In genomic region chr10:69806266-69806665, GRCh38 we compare ENCODE assay signal across 20 cellular contexts. TPM values are rescaled to one million over a fixed set of nuclear protein-coding genes. Genes with fewer than 3 reads are reported as not detected.
DNase-seq lines count a peak whose midpoint lies in the region; ATAC-seq, FAIRE-seq and TF ChIP-seq lines count a peak whose summit lies in the region.
"Had no signal": no experiment of that assay in that cellular context is flagged by ENCODE, and none has a peak within 500 bp of the region (broad histone marks: within the 10 kb centered on the region; RNA-seq: fewer than 3 reads in every experiment).

No MANE protein-coding gene starts in this region.

- H3K9me3 ChIP-seq in astrocyte (ENCODE audit: insufficient read depth, low read depth, low read length) = no peaks in the 10 kb centered on the region
- no peaks in the 10 kb centered on the region for H3K9me3 ChIP-seq in upper lobe of left lung
- H3K9me3 ChIP-seq in MM.1S (replicated peaks; ENCODE audit: insufficient read depth, low read length) = no peaks in the 10 kb centered on the region
- H3K9me3 ChIP-seq: Caco-2, HAP-1 had no signal

- no peak for TF ChIP-seq EP300 in upper lobe of left lung (IDR thresholded peaks at IDR 0.05)

- H3K4me3 Mint-ChIP-seq in HFFc6 (peak overlapping the region; percentile 8; the same call in 1 of the 2 replicates), astrocyte (ENCODE audit: unreplicated experiment) (no peak overlapping the region)
- H3K4me3 Mint-ChIP-seq: CD14-positive monocyte had no signal

- H3K79me2 ChIP-seq in astrocyte (ENCODE audit: insufficient read depth, low read length) (peaks cover 83% of the 10 kb centered on the region), MM.1S (ENCODE audit: low read length) (no peaks in the 10 kb centered on the region)

- H3K9me3 Mint-ChIP-seq in HFFc6 (no peaks in the 10 kb centered on the region), astrocyte (ENCODE audit: unreplicated experiment) (peaks cover 3% of the 10 kb centered on the region)

- H3F3A ChIP-seq in MM.1S (ENCODE audit: insufficient read depth, low read length) = no peaks in the 10 kb centered on the region

- H3K9ac ChIP-seq in astrocyte (ENCODE audit: low read length) = no peak overlapping the region
- H3K9ac ChIP-seq in MM.1S (ENCODE audit: low read length) = no peak overlapping the region

- H3K4me2 ChIP-seq in astrocyte (ENCODE audit: low read length) = peak overlapping the region; percentile 14
- no peak overlapping the region for H3K4me2 ChIP-seq in MM.1S (ENCODE audit: low read depth, low read length)

- H3K4me3 ChIP-seq in astrocyte (ENCODE audit: insufficient read depth, low read depth, low read length) (no peak overlapping the region), upper lobe of left lung (no peak overlapping the region), MM.1S (ENCODE audit: low read length) (no peak overlapping the region)
- H3K4me3 ChIP-seq: HAP-1, K562, SK-N-MC had no signal

- no peak overlapping the region for H3K27ac ChIP-seq in astrocyte (ENCODE audit: low read depth, low read length)
- H3K27ac ChIP-seq in upper lobe of left lung = peak overlapping the region in 3 of 4 donors; percentile 25 to 49 (median 45)
- no peak overlapping the region for H3K27ac ChIP-seq in MM.1S (ENCODE audit: low read length)
- H3K27ac ChIP-seq: SK-N-MC had no signal

- H3K27me3 Mint-ChIP-seq in HFFc6 (ENCODE audit: insufficient read depth) (no peaks in the 10 kb centered on the region; the same call in 1 of the 2 replicates), astrocyte (ENCODE audit: low read depth, unreplicated experiment) (peaks cover 25% of the 10 kb centered on the region)

- peaks cover 8% of the 10 kb centered on the region for H3K36me3 Mint-ChIP-seq in HFFc6 (ENCODE audit: low read depth)
- H3K36me3 Mint-ChIP-seq in astrocyte (ENCODE audit: low read depth, unreplicated experiment) = peaks cover 2% of the 10 kb centered on the region
- H3K36me3 Mint-ChIP-seq: CD14-positive monocyte had no signal

- no peak for FAIRE-seq in astrocyte (lab: Jason Lieb, UNC)
- FAIRE-seq: K562 had no signal

- H3K27ac Mint-ChIP-seq in HFFc6 (peak overlapping the region; percentile 84), astrocyte (ENCODE audit: unreplicated experiment) (no peak overlapping the region)

- H3K4me1 Mint-ChIP-seq in HFFc6 (ENCODE audit: low read depth) (peaks cover 77% of the 10 kb centered on the region), astrocyte (ENCODE audit: low read depth, unreplicated experiment) (peaks cover 30% of the 10 kb centered on the region)

- H3K27me3 ChIP-seq in astrocyte (ENCODE audit: insufficient read depth, low read length) (no peaks in the 10 kb centered on the region), upper lobe of left lung (peaks cover 0 to 20% (median 8%) of the 10 kb centered on the region in 4 donors), MM.1S (replicated peaks; ENCODE audit: insufficient read depth, low read length) (peaks cover 59% of the 10 kb centered on the region)

- H2AFZ ChIP-seq in astrocyte (ENCODE audit: low read depth, low read length) = no peak overlapping the region
- H2AFZ ChIP-seq in MM.1S (ENCODE audit: low read length) = no peak overlapping the region

- no peak for TF ChIP-seq POLR2A in upper lobe of left lung (IDR thresholded peaks at IDR 0.05)

- H3K36me3 ChIP-seq in astrocyte (ENCODE audit: insufficient read depth, low read length) (peaks cover 4% of the 10 kb centered on the region), upper lobe of left lung (no peaks in the 10 kb centered on the region), MM.1S (replicated peaks; ENCODE audit: insufficient read depth, low read length) (no peaks in the 10 kb centered on the region)
- H3K36me3 ChIP-seq: HAP-1 had no signal

- no peak for ATAC-seq in upper lobe of left lung (ENCODE audit: low FRiP score in 2 of 2)
- ATAC-seq: K562, Panc1, Right ventricle myocardium inferior had no signal

- 72 to 73% methylated on average over 6 to 7 of the region's 7 CpGs for WGBS in upper lobe of left lung, 2 donors

- H4K20me1 ChIP-seq in astrocyte (ENCODE audit: insufficient read depth, low read length) = peaks cover 5% of the 10 kb centered on the region
- H4K20me1 ChIP-seq in MM.1S (ENCODE audit: insufficient read depth, low read length) = no peaks in the 10 kb centered on the region

- H3K9me2 ChIP-seq in MM.1S (replicated peaks; ENCODE audit: insufficient read depth, low read length) = no peaks in the 10 kb centered on the region

- TF ChIP-seq CTCF in HFFc6 (IDR thresholded peaks at IDR 0.05) = no peak
- no peak for TF ChIP-seq CTCF in astrocyte (IDR thresholded peaks at IDR 0.05; ENCODE audit: insufficient read depth, low read depth, low read length)
- no peak for TF ChIP-seq CTCF in upper lobe of left lung (IDR thresholded peaks at IDR 0.05)
- TF ChIP-seq CTCF in MM.1S (IDR thresholded peaks at IDR 0.05; ENCODE audit: low read length) = no peak

- no peak for DNase-seq in HFFc6
- DNase-seq in astrocyte (ENCODE audit: low read depth) = no peak
- DNase-seq in left kidney (ENCODE audit: low read depth, low spot score) = peak; percentile 35
- DNase-seq in upper lobe of left lung = no peak
- no peak for DNase-seq in CD1c-positive myeloid dendritic cell (ENCODE audit: extremely low spot score)
- no peak for DNase-seq in NCI-H524 treated with DMSO at 0.1 percent for 48 hours (lab: John Stamatoyannopoulos, UW)
- no peak for DNase-seq in MM.1S
- DNase-seq: AML-193, Caco-2, EL, NCI-H1436, NCI-H2029 treated with DMSO at 0.1 percent for 48 hours, NCI-H510A, NCI-H82 had no signal

- H3K4me1 ChIP-seq in astrocyte (ENCODE audit: insufficient read depth, low read length) (peaks cover 62% of the 10 kb centered on the region), upper lobe of left lung (peaks cover 17 to 23% (median 19%) of the 10 kb centered on the region in 4 donors), MM.1S (ENCODE audit: low read length) (no peaks in the 10 kb centered on the region)

RNA-seq across cellular contexts. Expression of gene COL13A1, which starts 4.6 kb away (rescaled TPM):
- total RNA-seq in HFFc6 (2021; fragmentation: NEBNext Ultra II Directional; extraction: Animal tissue kit (Norgen Biotek cat#: 25700)) = 10 to 100 TPM; 33.5 to 46.6 (median 38.1) TPM
- total RNA-seq in astrocyte = 0.65 and 0.86 TPM in 2 replicates
- total RNA-seq in upper lobe of left lung = 10 to 100 TPM in 3 of 6 donors, 1 to 10 TPM in 3; 4.3 to 21.2 (median 10.4) TPM
- total RNA-seq: Caco-2, K562 had no signal

Comparison
In these comparisons a context has a peak if more than half of its experiments do, and no peak if none do; other contexts are left out.
1. H3K27ac ChIP-seq: peak in upper lobe of left lung (3 of 4); none in astrocyte (single experiment) and MM.1S (single experiment).